In the genomic region with DNA sequence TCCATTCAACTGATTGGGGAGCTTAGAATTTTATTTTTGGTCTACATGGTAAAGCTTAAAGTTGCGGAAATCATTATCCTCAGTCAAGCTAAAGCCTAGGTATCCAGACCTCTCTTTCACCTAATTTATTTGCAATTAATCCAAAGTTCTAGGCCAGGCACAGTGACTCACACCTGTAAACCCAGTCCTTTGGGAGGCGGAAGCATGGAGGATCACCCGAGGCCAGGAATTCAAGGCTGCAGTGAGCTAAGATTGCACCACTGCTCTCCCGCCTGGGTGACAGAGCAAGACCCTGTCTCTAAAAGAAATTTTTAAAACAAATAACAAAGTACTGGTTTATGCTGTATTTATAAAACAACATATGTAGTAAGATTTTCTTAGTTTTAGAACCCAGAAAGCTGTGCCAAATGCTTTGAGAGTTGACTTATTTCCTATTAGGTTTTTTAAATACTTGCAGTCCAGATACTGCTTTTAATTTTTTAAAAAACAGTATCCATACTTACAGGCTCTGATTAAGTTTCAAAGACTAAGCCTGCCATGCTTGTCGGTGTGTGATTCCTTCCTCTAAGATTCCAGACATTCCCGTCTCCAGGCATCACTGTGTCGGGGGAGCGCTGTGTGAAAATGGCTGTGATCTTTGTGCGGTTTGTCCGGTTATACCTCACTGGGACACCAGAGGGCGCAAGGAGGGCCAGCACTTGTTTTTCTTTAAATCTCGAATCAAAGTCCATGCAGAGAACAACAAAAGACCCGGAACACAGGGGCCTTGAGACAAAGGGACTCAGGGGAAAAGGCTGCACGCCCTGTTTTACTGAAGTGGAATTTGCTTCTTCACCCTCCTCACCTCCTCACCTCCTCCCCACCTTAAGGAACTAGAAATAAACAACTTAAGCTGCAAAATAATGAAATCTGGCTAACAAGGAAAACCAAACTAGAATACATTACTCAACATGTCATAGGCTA, we compare ENCODE assay signal across 8 cellular contexts. TPM values are rescaled to one million over a fixed set of nuclear protein-coding genes. Genes with fewer than 3 reads are reported as not detected.
A peak's percentile ranks its signal among the peaks of the same experiment; 100 is the strongest.
DNase-seq lines count a peak whose midpoint lies in the region; ATAC-seq and TF ChIP-seq lines count a peak whose summit lies in the region.

No MANE protein-coding gene starts in this region.

- H2AK9ac ChIP-seq in IMR-90 (replicated peaks; ENCODE audit: low read depth, low read length, poor library complexity): no peak overlapping the region

- peak overlapping the region; percentile 94 for H3K14ac ChIP-seq in IMR-90 (replicated peaks; ENCODE audit: low read depth, low read length)

- H3K4ac ChIP-seq in IMR-90 (ENCODE audit: low read depth, low read length): peak overlapping the region; percentile 93

- H3K79me1 ChIP-seq in IMR-90 (ENCODE audit: low read depth in 1 of 2, low read length in 2 of 2): no peaks in the 10 kb centered on the region

- peak overlapping the region; percentile 75 for H2AFZ ChIP-seq in IMR-90 (replicated peaks; ENCODE audit: low read length, poor library complexity)
- H2AFZ ChIP-seq in OCI-LY3 (ENCODE audit: low read depth, low read length): peak overlapping the region; percentile 92

- H4K20me1 ChIP-seq in IMR-90 (ENCODE audit: insufficient read depth, low read length): no peaks in the 10 kb centered on the region
- H4K20me1 ChIP-seq in OCI-LY3 (ENCODE audit: insufficient read depth, low read length): no peaks in the 10 kb centered on the region

- H3K4me1 Mint-ChIP-seq in activated T-cell treated with anti-CD3 and anti-CD28 coated beads, Interleukin-2, amount 50 U/mL, for 24 hours (ENCODE audit: low read depth): peaks cover 5% of the 10 kb centered on the region
- H3K4me1 Mint-ChIP-seq in naive B cell: peaks cover 4 to 10% (median 7%) of the 10 kb centered on the region in 3 donors
- H3K4me1 Mint-ChIP-seq in stimulated activated effector memory CD8-positive, alpha-beta T cell treated with anti-CD3 and anti-CD28 coated beads, Interleukin-12 subunit alpha, Interleukin-12 subunit beta, amount 100 ng/mL, for 72 hours: peaks cover 5% of the 10 kb centered on the region

- H3K9ac ChIP-seq in IMR-90 (ENCODE audit: low read depth, low read length) (peak overlapping the region; percentile 79), OCI-LY3 (ENCODE audit: low read length) (peak overlapping the region; percentile 57)

- peak overlapping the region; percentile 16; the same call in 1 of the 2 replicates for H3K4me2 ChIP-seq in IMR-90 (ENCODE audit: low read depth, low read length)
- H3K4me2 ChIP-seq in OCI-LY3 (ENCODE audit: low read length): peak overlapping the region; percentile 89

- peak overlapping the region; percentile 86 for H2BK20ac ChIP-seq in IMR-90 (ENCODE audit: low read depth, low read length)

- TF ChIP-seq CTCF in IMR-90 (conservative IDR thresholded peaks at IDR 0.05; ENCODE audit: low read depth, low read length) (peak; percentile 93), OCI-LY3 (IDR thresholded peaks at IDR 0.05; ENCODE audit: low read depth, low read length) (peak; percentile 88), esophagus squamous epithelium (IDR thresholded peaks at IDR 0.05) (peak; percentile 76 to 96 (median 91))

- peak; percentile 89 for ATAC-seq in GM21528 (IDR thresholded peaks at IDR 0.05; ENCODE audit: low FRiP score, unreplicated experiment)
- ATAC-seq in IMR-90 (ENCODE audit: low read depth): peak; percentile 100
- ATAC-seq in naive B cell (ENCODE audit: low read depth in 2 of 2): peak; percentile 71 to 80
- ATAC-seq in stimulated activated effector memory CD8-positive, alpha-beta T cell treated with anti-CD3 and anti-CD28 coated beads, Interleukin-12 subunit alpha, Interleukin-12 subunit beta, amount 100 ng/mL, for 72 hours: peak; percentile 74

- H4K91ac ChIP-seq in IMR-90 (ENCODE audit: insufficient read depth, low read depth, low read length): peak overlapping the region; percentile 97

- peak overlapping the region; percentile 31 for H3K4me3 Mint-ChIP-seq in activated T-cell treated with anti-CD3 and anti-CD28 coated beads, Interleukin-2, amount 50 U/mL, for 24 hours
- H3K4me3 Mint-ChIP-seq in naive B cell: peak overlapping the region in 3 of 8 donors; percentile 23 to 71 (median 57)
- peak overlapping the region; percentile 29 for H3K4me3 Mint-ChIP-seq in stimulated activated effector memory CD8-positive, alpha-beta T cell treated with anti-CD3 and anti-CD28 coated beads, Interleukin-12 subunit alpha, Interleukin-12 subunit beta, amount 100 ng/mL, for 72 hours

- no peaks in the 10 kb centered on the region for H3K36me3 Mint-ChIP-seq in activated T-cell treated with anti-CD3 and anti-CD28 coated beads, Interleukin-2, amount 50 U/mL, for 24 hours (ENCODE audit: low read depth)
- no peaks in the 10 kb centered on the region for H3K36me3 Mint-ChIP-seq in naive B cell
- no peaks in the 10 kb centered on the region for H3K36me3 Mint-ChIP-seq in stimulated activated effector memory CD8-positive, alpha-beta T cell treated with anti-CD3 and anti-CD28 coated beads, Interleukin-12 subunit alpha, Interleukin-12 subunit beta, amount 100 ng/mL, for 72 hours

- no peaks in the 10 kb centered on the region for H3K9me3 Mint-ChIP-seq in activated T-cell treated with anti-CD3 and anti-CD28 coated beads, Interleukin-2, amount 50 U/mL, for 24 hours
- H3K9me3 Mint-ChIP-seq in naive B cell: no peaks in the 10 kb centered on the region
- H3K9me3 Mint-ChIP-seq in stimulated activated effector memory CD8-positive, alpha-beta T cell treated with anti-CD3 and anti-CD28 coated beads, Interleukin-12 subunit alpha, Interleukin-12 subunit beta, amount 100 ng/mL, for 72 hours: no peaks in the 10 kb centered on the region

- no peaks in the 10 kb centered on the region for H3K79me2 ChIP-seq in OCI-LY3 (ENCODE audit: low read length)

- H3K27me3 Mint-ChIP-seq in activated T-cell treated with anti-CD3 and anti-CD28 coated beads, Interleukin-2, amount 50 U/mL, for 24 hours: no peaks in the 10 kb centered on the region
- H3K27me3 Mint-ChIP-seq in naive B cell: no peaks in the 10 kb centered on the region

- no peaks in the 10 kb centered on the region for H3K27me3 ChIP-seq in IMR-90 (ENCODE audit: control insufficient read depth, insufficient read depth, low read length)
- H3K27me3 ChIP-seq in OCI-LY3 (ENCODE audit: low read depth, low read length): no peaks in the 10 kb centered on the region
- H3K27me3 ChIP-seq in esophagus squamous epithelium: no peaks in the 10 kb centered on the region

- CTCF ChIA-PET in IMR-90 (lab: Yijun Ruan, JAX): interaction anchor here (0.6 to 1.7 kb wide), 13 partner anchors 10 to 75 kb away, joined by 3 to 9 read pairs (median 3); no protein-coding TSS in a partner anchor

- POLR2A ChIA-PET in IMR-90 (lab: Charles Lee; ENCODE audit: unreplicated experiment): no interaction called here

- peak overlapping the region; percentile 64 for H3K18ac ChIP-seq in IMR-90 (ENCODE audit: low read depth, low read length)

- peak; percentile 68 for TF ChIP-seq RAD21 in IMR-90 (IDR thresholded peaks at IDR 0.05; ENCODE audit: low read length)

- H3K9me3 ChIP-seq in IMR-90 (ENCODE audit: control insufficient read depth, insufficient read depth, low read length): no peaks in the 10 kb centered on the region
- no peaks in the 10 kb centered on the region for H3K9me3 ChIP-seq in OCI-LY3 (ENCODE audit: insufficient read depth, low read length)
- H3K9me3 ChIP-seq in esophagus squamous epithelium: no peaks in the 10 kb centered on the region

- DNase-seq in DMS153 treated with DMSO at 0.1 percent for 48 hours (lab: John Stamatoyannopoulos, UW; ENCODE audit: unreplicated experiment) (peak; percentile 88), IMR-90 (peak; percentile 90), esophagus squamous epithelium (lab: John Stamatoyannopoulos, UW) (peak; percentile 22), naive B cell (peak; percentile 76)
- peak; percentile 87 for DNase-seq in activated T-cell treated with anti-CD3 and anti-CD28 coated beads, Interleukin-2, amount 50 U/mL, for 24 hours
- DNase-seq in stimulated activated effector memory CD8-positive, alpha-beta T cell treated with anti-CD3 and anti-CD28 coated beads, Interleukin-12 subunit alpha, Interleukin-12 subunit beta, amount 100 ng/mL, for 72 hours (ENCODE audit: low spot score in 2 of 2): peak; percentile 80 to 91

- H2BK15ac ChIP-seq in IMR-90 (ENCODE audit: low read depth, low read length): peak overlapping the region; percentile 100

- no peak overlapping the region for H2AK5ac ChIP-seq in IMR-90 (ENCODE audit: low read depth, low read length)

- H3K27ac ChIP-seq in IMR-90 (ENCODE audit: insufficient read depth, low read length) (peak overlapping the region; percentile 87), OCI-LY3 (ENCODE audit: low read length) (no peak overlapping the region; the same call in 1 of the 2 replicates), esophagus squamous epithelium (peak overlapping the region; percentile 53 to 70 (median 65))

- TF ChIP-seq POLR2A in IMR-90 (IDR thresholded peaks at IDR 0.05; ENCODE audit: low read depth, low read length): no peak
- no peak for TF ChIP-seq POLR2A in esophagus squamous epithelium (IDR thresholded peaks at IDR 0.05)

- H3K9me1 ChIP-seq in IMR-90 (ENCODE audit: insufficient read depth, low read length): no peaks in the 10 kb centered on the region

- WGBS in IMR-90 (ENCODE audit: extremely low coverage in 2 of 2, insufficient read length in 1 of 2), 2 experiments: 0% methylated on average over 3 of the region's 14 CpGs; no CpG with 5 or more reads in 1 of the 2 experiments
- 12 to 15% methylated on average over 14 of the region's 14 CpGs for WGBS in esophagus squamous epithelium, 2 donors

- H3K36me3 ChIP-seq in IMR-90 (ENCODE audit: control insufficient read depth, insufficient read depth, low read length): no peaks in the 10 kb centered on the region
- no peaks in the 10 kb centered on the region for H3K36me3 ChIP-seq in OCI-LY3 (replicated peaks; ENCODE audit: low read depth, low read length)
- H3K36me3 ChIP-seq in esophagus squamous epithelium: no peaks in the 10 kb centered on the region

- H3K27ac Mint-ChIP-seq in activated T-cell treated with anti-CD3 and anti-CD28 coated beads, Interleukin-2, amount 50 U/mL, for 24 hours: peak overlapping the region; percentile 89
- peak overlapping the region; percentile 47 to 94 (median 82) for H3K27ac Mint-ChIP-seq in naive B cell
- H3K27ac Mint-ChIP-seq in stimulated activated effector memory CD8-positive, alpha-beta T cell treated with anti-CD3 and anti-CD28 coated beads, Interleukin-12 subunit alpha, Interleukin-12 subunit beta, amount 100 ng/mL, for 72 hours: peak overlapping the region; percentile 50

- H3K4me1 ChIP-seq in IMR-90 (ENCODE audit: control insufficient read depth, insufficient read depth, low read length): no peaks in the 10 kb centered on the region
- H3K4me1 ChIP-seq in OCI-LY3 (ENCODE audit: low read length): peaks cover 5% of the 10 kb centered on the region
- peaks cover 3 to 18% (median 6%) of the 10 kb centered on the region in 3 donors for H3K4me1 ChIP-seq in esophagus squamous epithelium

- no peak overlapping the region for H3K4me3 ChIP-seq in IMR-90 (ENCODE audit: insufficient read depth, low read depth, low read length)
- peak overlapping the region; percentile 74 for H3K4me3 ChIP-seq in OCI-LY3 (ENCODE audit: low read length)
- peak overlapping the region in 3 of 4 donors; percentile 8 to 27 (median 22) for H3K4me3 ChIP-seq in esophagus squamous epithelium

- H3K56ac ChIP-seq in IMR-90 (ENCODE audit: extremely low read depth, insufficient read depth, low read length): peak overlapping the region; percentile 73; the same call in 1 of the 2 replicates

- in situ Hi-C loops in IMR-90 (cut with MboI; ENCODE audit: low sequenced_read_pairs): no loop called here

- H4K5ac ChIP-seq in IMR-90 (ENCODE audit: low read depth, low read length): peak overlapping the region; percentile 97

- dilution Hi-C loops in IMR-90 (cut with HindIII; ENCODE audit: low sequenced_read_pairs, unreplicated experiment): no loop called here

- intact Hi-C loops in IMR-90 (cut with micrococcal nuclease) (loop anchor here (1.0 to 2.0 kb wide), 5 partner anchors 13 to 508 kb away; no protein-coding TSS in a partner anchor), esophagus squamous epithelium (cut with DNase I) (no loop called here)

- peak overlapping the region; percentile 71 for H2BK5ac ChIP-seq in IMR-90 (ENCODE audit: low read depth, low read length, poor library complexity, severe bottlenecking)

- peak overlapping the region; percentile 86 for H2BK120ac ChIP-seq in IMR-90 (ENCODE audit: low read depth, low read length)

- peak overlapping the region; percentile 96 to 98 for H4K8ac ChIP-seq in IMR-90 (ENCODE audit: low read depth in 2 of 2, low read length in 2 of 2)

- BruUV-seq in IMR-90 (replicated peaks; lab: Mats Ljungman, UMichigan): no TSS peak

- H3K23ac ChIP-seq in IMR-90 (ENCODE audit: low read depth, low read length): peak overlapping the region; percentile 71; the same call in 1 of the 2 replicates

RNA-seq across cellular contexts. Expression of a gene that starts 24.6 kb away (rescaled TPM):
- total RNA-seq in IMR-90 (2012; rRNA removed) (62.0 and 102 TPM in 2 replicates), esophagus squamous epithelium (10 to 100 TPM; 70.4 to 96.6 (median 77.1) TPM)
- polyA plus RNA-seq in IMR-90 (2012; rRNA removed) (27.5 and 30.0 TPM in 2 replicates), naive B cell (ENCODE audit: low read depth in 6 of 6) (10 to 100 TPM; 30.7 to 83.0 (median 77.8) TPM)
- polyA plus RNA-seq in IMR-90 (2012; cell fraction: cytosol; rRNA removed): 9.5 and 14.4 TPM in 2 replicates
- polyA plus RNA-seq in IMR-90 (2012; cell fraction: nucleus; rRNA removed; ENCODE audit: low replicate concordance): 8.7 and 17.1 TPM in 2 replicates

Comparison
In these comparisons a context has a peak if more than half of its experiments do, and no peak if none do; other contexts are left out.
1. DNase-seq: peak in every context shown above with its lines; median percentile 90 in IMR-90; 88 in DMS153 treated with DMSO at 0.1 percent for 48 hours; 87 in activated T-cell treated with anti-CD3 and anti-CD28 coated beads, Interleukin-2, amount 50 U/mL, for 24 hours; 86 in stimulated activated effector memory CD8-positive, alpha-beta T cell treated with anti-CD3 and anti-CD28 coated beads, Interleukin-12 subunit alpha, Interleukin-12 subunit beta, amount 100 ng/mL, for 72 hours; 76 in naive B cell; 22 in esophagus squamous epithelium.